In the genomic region with DNA sequence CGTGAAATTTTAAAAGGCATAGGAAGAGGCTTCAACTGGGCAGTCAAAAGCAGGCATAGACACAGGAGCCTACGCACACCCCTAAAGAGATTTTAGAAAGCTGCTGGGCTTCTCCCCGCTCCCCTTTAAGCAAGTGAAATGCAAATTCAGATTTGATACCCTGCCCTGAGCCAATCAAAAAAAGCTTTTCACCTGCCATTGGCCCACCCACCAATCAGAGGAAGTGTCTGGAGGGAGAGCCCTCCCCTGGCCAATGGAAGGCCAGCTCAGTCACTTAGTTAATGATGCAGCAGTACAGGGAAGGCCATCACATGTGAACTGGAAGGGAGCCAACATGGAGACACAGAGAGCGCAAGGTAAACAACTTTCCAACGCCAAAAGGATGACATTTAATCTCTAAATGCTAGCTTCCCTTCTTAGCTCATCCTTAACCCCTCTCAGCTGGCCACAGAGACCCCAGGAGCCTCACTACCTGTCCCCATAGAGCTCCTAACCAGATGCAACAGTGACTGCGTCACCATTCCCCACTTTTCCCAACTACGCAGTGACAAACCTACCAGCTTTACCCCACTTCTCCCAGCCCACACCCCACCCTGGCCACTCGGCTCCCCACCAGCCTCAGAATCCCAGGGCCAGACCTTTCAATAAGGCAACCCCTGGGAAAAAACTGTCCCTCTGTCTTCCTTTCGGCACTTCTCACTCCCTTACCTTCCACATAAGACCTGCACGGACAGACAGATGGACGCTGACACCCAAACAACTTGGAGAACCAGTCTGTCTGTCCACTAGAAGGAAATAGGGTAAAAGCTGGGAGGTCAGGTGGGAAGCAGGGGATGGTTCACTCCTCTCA, we compare ENCODE assay signal across 7 cellular contexts.
DNase-seq lines count a peak whose midpoint lies in the region; ATAC-seq and TF ChIP-seq lines count a peak whose summit lies in the region.

No MANE protein-coding gene starts in this region.

- H3K9me3 ChIP-seq in uterus: no peaks in the 10 kb centered on the region

- TF ChIP-seq POLR2A in uterus (IDR thresholded peaks at IDR 0.05): peak; percentile 55 to 78

- no peaks in the 10 kb centered on the region for H3K36me3 ChIP-seq in uterus

- H3K27me3 ChIP-seq in uterus: no peaks in the 10 kb centered on the region

- peak; percentile 40 for ATAC-seq in GM18499 (IDR thresholded peaks at IDR 0.05; ENCODE audit: insufficient read depth, unreplicated experiment)

- peak in 1 of 4 experiments; percentile 2 for TF ChIP-seq CTCF in uterus (IDR thresholded peaks at IDR 0.05)

- peak overlapping the region; percentile 78 to 90 for H3K4me3 ChIP-seq in uterus

- intact Hi-C loops in posterior vena cava (cut with DNase I) (loop anchor here (10.0 kb wide), 2 partner anchors 142 to 768 kb away; a partner anchor contains a TSS), uterus (cut with DNase I; ENCODE audit: low total_unique reads) (no loop called here)

- DNase-seq in HCEC 1CT: peak; percentile 59
- peak; percentile 88 for DNase-seq in NCI-H510A (lab: John Stamatoyannopoulos, UW)
- DNase-seq in activated T-helper 9 cell treated with anti-CD3 and anti-CD28 coated beads, Interleukin-2, amount 50 U/mL, for 16 hours (ENCODE audit: low read depth): peak; percentile 39
- peak; percentile 98 for DNase-seq in globus pallidus (ENCODE audit: low spot score)
- DNase-seq in posterior vena cava (ENCODE audit: low spot score): peak; percentile 94
- peak; percentile 88 to 94 for DNase-seq in uterus

- H3K4me1 ChIP-seq in uterus: peaks cover 8 to 29% of the 10 kb centered on the region in 2 donors

- peak overlapping the region; percentile 95 to 97 for H3K27ac ChIP-seq in uterus

Comparison
In these comparisons a context has a peak if more than half of its experiments do, and no peak if none do; other contexts are left out.
1. Peak in every context shown above with its lines: DNase-seq, ATAC-seq, H3K4me3 ChIP-seq and H3K27ac ChIP-seq.
2. DNase-seq: peak in every context shown above with its lines; median percentile 98 in globus pallidus; 94 in posterior vena cava; 91 in uterus; 88 in NCI-H510A; 59 in HCEC 1CT; 39 in activated T-helper 9 cell treated with anti-CD3 and anti-CD28 coated beads, Interleukin-2, amount 50 U/mL, for 16 hours.